In the genomic region with DNA sequence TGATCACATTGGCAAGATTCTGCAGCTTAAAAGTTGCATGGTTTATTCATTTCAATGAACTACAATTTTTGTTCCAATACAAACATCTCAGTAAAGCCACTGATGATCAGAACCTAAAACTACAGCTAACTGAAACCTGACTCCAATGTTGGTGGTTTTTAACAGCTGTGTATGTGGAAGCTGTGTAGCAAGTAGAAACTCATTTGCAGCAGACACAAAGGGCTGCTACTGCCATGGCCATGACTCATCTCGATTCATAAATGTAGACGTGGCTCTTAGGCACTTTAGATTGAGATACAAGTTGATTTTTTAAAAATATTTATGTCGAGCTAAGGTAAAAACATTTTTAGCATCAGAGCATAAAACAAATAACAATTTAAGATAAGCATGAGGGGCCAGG, we compare ENCODE assay signal across 2 cellular contexts.
TF ChIP-seq lines count a peak whose summit lies in the region.

No MANE protein-coding gene starts in this region.

TF ChIP-seq in SK-N-SH, 30 proteins besides CTCF, POLR2A, EP300 and RAD21 (continued from another document):
- TF ChIP-seq, protein P1, sequence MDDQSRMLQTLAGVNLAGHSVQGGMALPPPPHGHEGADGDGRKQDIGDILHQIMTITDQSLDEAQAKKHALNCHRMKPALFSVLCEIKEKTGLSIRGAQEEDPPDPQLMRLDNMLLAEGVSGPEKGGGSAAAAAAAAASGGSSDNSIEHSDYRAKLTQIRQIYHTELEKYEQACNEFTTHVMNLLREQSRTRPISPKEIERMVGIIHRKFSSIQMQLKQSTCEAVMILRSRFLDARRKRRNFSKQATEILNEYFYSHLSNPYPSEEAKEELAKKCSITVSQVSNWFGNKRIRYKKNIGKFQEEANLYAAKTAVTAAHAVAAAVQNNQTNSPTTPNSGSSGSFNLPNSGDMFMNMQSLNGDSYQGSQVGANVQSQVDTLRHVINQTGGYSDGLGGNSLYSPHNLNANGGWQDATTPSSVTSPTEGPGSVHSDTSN (IDR thresholded peaks at IDR 0.05), result peak; percentile 14; the same call in 1 of the 2 replicates
- TF ChIP-seq, protein P2, sequence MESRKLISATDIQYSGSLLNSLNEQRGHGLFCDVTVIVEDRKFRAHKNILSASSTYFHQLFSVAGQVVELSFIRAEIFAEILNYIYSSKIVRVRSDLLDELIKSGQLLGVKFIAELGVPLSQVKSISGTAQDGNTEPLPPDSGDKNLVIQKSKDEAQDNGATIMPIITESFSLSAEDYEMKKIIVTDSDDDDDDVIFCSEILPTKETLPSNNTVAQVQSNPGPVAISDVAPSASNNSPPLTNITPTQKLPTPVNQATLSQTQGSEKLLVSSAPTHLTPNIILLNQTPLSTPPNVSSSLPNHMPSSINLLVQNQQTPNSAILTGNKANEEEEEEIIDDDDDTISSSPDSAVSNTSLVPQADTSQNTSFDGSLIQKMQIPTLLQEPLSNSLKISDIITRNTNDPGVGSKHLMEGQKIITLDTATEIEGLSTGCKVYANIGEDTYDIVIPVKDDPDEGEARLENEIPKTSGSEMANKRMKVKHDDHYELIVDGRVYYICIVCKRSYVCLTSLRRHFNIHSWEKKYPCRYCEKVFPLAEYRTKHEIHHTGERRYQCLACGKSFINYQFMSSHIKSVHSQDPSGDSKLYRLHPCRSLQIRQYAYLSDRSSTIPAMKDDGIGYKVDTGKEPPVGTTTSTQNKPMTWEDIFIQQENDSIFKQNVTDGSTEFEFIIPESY (IDR thresholded peaks at IDR 0.05; ENCODE audit: borderline replicate concordance, low read depth), result no peak
- no peak for TF ChIP-seq TEAD4 (IDR thresholded peaks at IDR 0.05; ENCODE audit: borderline replicate concordance, insufficient read depth)
- peak; percentile 57 for TF ChIP-seq TCF12 (IDR thresholded peaks at IDR 0.05)
- peak; percentile 51 for TF ChIP-seq JUND (IDR thresholded peaks at IDR 0.05)

TF ChIP-seq in WTC11, 78 proteins besides CTCF, POLR2A, EP300 and RAD21 (continued from another document):
- TF ChIP-seq PREB (CRISPR knock-in tag; IDR thresholded peaks at IDR 0.05; ENCODE audit: borderline replicate concordance), result no peak
- TF ChIP-seq, protein P3, sequence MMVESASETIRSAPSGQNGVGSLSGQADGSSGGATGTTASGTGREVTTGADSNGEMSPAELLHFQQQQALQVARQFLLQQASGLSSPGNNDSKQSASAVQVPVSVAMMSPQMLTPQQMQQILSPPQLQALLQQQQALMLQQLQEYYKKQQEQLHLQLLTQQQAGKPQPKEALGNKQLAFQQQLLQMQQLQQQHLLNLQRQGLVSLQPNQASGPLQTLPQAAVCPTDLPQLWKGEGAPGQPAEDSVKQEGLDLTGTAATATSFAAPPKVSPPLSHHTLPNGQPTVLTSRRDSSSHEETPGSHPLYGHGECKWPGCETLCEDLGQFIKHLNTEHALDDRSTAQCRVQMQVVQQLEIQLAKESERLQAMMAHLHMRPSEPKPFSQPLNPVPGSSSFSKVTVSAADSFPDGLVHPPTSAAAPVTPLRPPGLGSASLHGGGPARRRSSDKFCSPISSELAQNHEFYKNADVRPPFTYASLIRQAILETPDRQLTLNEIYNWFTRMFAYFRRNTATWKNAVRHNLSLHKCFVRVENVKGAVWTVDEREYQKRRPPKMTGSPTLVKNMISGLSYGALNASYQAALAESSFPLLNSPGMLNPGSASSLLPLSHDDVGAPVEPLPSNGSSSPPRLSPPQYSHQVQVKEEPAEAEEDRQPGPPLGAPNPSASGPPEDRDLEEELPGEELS (CRISPR knock-in tag; IDR thresholded peaks at IDR 0.05), result no peak
- no peak for TF ChIP-seq TEAD1 (CRISPR knock-in tag; IDR thresholded peaks at IDR 0.05)
- TF ChIP-seq, protein P4, sequence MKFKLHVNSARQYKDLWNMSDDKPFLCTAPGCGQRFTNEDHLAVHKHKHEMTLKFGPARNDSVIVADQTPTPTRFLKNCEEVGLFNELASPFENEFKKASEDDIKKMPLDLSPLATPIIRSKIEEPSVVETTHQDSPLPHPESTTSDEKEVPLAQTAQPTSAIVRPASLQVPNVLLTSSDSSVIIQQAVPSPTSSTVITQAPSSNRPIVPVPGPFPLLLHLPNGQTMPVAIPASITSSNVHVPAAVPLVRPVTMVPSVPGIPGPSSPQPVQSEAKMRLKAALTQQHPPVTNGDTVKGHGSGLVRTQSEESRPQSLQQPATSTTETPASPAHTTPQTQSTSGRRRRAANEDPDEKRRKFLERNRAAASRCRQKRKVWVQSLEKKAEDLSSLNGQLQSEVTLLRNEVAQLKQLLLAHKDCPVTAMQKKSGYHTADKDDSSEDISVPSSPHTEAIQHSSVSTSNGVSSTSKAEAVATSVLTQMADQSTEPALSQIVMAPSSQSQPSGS (CRISPR knock-in tag; IDR thresholded peaks at IDR 0.05; ENCODE audit: borderline replicate concordance, low read depth), result no peak
- TF ChIP-seq, protein P5, sequence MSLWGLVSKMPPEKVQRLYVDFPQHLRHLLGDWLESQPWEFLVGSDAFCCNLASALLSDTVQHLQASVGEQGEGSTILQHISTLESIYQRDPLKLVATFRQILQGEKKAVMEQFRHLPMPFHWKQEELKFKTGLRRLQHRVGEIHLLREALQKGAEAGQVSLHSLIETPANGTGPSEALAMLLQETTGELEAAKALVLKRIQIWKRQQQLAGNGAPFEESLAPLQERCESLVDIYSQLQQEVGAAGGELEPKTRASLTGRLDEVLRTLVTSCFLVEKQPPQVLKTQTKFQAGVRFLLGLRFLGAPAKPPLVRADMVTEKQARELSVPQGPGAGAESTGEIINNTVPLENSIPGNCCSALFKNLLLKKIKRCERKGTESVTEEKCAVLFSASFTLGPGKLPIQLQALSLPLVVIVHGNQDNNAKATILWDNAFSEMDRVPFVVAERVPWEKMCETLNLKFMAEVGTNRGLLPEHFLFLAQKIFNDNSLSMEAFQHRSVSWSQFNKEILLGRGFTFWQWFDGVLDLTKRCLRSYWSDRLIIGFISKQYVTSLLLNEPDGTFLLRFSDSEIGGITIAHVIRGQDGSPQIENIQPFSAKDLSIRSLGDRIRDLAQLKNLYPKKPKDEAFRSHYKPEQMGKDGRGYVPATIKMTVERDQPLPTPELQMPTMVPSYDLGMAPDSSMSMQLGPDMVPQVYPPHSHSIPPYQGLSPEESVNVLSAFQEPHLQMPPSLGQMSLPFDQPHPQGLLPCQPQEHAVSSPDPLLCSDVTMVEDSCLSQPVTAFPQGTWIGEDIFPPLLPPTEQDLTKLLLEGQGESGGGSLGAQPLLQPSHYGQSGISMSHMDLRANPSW (CRISPR knock-in tag; conservative IDR thresholded peaks at IDR 0.05; ENCODE audit: low read depth), result no peak
- no peak for TF ChIP-seq SOX15 (CRISPR knock-in tag; IDR thresholded peaks at IDR 0.05)
- no peak for TF ChIP-seq RELA (CRISPR knock-in tag; IDR thresholded peaks at IDR 0.05; ENCODE audit: borderline replicate concordance)
TF ChIP-seq in WTC11: peak in this region for 0.
